24 cellular contexts compared by ENCODE assay signal in the genomic region with DNA sequence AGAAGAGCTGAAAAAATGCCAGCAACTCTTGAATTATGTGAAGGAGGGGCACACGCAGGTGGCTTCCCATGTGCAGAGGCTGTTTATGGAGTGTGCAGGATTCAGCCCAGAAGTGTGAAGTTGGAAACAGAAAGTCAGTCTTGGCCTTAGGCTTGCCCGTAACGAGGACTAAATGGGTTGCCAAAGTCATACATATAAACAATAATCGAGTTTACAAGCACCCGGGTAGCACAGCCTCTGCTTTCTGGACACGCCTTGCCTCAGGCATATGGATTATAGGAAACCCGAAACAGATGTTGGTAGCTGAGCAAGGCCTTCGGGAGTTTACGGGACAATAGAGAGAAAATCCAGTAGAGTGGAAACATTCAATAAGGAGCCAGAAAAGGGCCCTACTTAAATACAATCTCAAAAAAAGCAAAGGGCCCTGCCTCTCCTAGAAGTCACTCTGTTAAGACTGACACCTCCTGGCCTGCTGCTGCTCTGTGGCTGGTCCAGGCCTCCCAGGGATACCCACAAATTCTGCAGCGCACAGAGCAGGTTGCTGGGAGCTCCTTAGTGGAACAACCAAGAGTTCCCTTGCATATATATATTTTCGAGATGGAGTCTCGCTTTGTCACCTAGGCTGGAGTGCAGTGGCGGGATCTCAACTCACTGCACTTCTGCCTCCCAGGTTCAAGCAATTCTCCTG. TPM values are rescaled to one million over a fixed set of nuclear protein-coding genes. Genes with fewer than 3 reads are reported as not detected.
DNase-seq lines count a peak whose midpoint lies in the region; ATAC-seq, FAIRE-seq and TF ChIP-seq lines count a peak whose summit lies in the region.
"Had no signal": no experiment of that assay in that cellular context is flagged by ENCODE, and none has a peak within 500 bp of the region (broad histone marks: within the 10 kb centered on the region; RNA-seq: fewer than 3 reads in every experiment).

No MANE protein-coding gene starts in this region.

- POLR2A ChIA-PET in K562 (lab: Yijun Ruan, JAX), result interaction anchor here (0.6 to 1.2 kb wide), 4 partner anchors 9 to 453 kb away, joined by 3 to 4 read pairs (median 4); no protein-coding TSS in a partner anchor

- TF ChIP-seq RAD21 in K562 (CRISPR knock-in tag; conservative IDR thresholded peaks at IDR 0.05 in 1 of 2, IDR thresholded peaks at IDR 0.05 in 1 of 2), result no peak

- DNase-seq in NCI-H1694 treated with DMSO at 0.1 percent for 48 hours (lab: John Stamatoyannopoulos, UW) (peak; percentile 2), NCI-H1694 (lab: John Stamatoyannopoulos, UW) (no peak), LNCaP clone FGC (ENCODE audit: low read depth) (peak; percentile 42), K562 (ENCODE audit: extremely low read depth in 1 of 4, low spot score in 3 of 4) (no peak), mucosa of descending colon (no peak), GOT3 (lab: John Stamatoyannopoulos, UW) (no peak), AML-193 (lab: John Stamatoyannopoulos, UW) (no peak), left ventricle myocardium superior (no peak)
- DNase-seq: 8988T; activated CD4-positive, alpha-beta memory T cell treated with anti-CD3 and anti-CD28 coated beads for 36 hours; activated naive CD4-positive, alpha-beta T cell treated with anti-CD3 and anti-CD28 coated beads, Interleukin-2, amount 50 U/mL, for 16 hours; activated T-cell treated with anti-CD3 and anti-CD28 coated beads, Interleukin-2, amount 50 U/mL, for 4 hours; CD4-positive, alpha-beta T cell; H7; NCI-H1105 treated with DMSO at 0.1 percent for 48 hours; NK-92 treated with Interleukin-12 subunit alpha and Interleukin-12 subunit beta, amount 100 ng/mL, for 24 hours; Right ventricle myocardium superior had no signal

- no peak for TF ChIP-seq CTCF in LNCaP clone FGC (IDR thresholded peaks at IDR 0.05; ENCODE audit: control insufficient read depth, extremely low read depth, insufficient read depth)
- TF ChIP-seq CTCF in K562 (IDR thresholded peaks at IDR 0.05 in 2 of 3, conservative IDR thresholded peaks at IDR 0.05 in 1 of 3; ENCODE audit: insufficient read depth in 2 of 3, low read depth in 1 of 3, low read length in 3 of 3), result no peak
- TF ChIP-seq CTCF in mucosa of descending colon (IDR thresholded peaks at IDR 0.05), result no peak

- CTCF ChIA-PET in K562 (lab: Yijun Ruan, JAX; ENCODE audit: low intra/inter-chr PET ratio), result no interaction called here

- no peaks in the 10 kb centered on the region for H3K9me1 ChIP-seq in K562 (ENCODE audit: control insufficient read depth, insufficient read depth, low read length)

- 27% methylated on average over 13 of the region's 13 CpGs for WGBS in K562 (ENCODE audit: insufficient coverage, low coverage, missing lambda C conversion rate)

- no peak overlapping the region for H3K4me2 ChIP-seq in K562 (ENCODE audit: insufficient read depth, low read length)
- H3K4me2 ChIP-seq: neural progenitor cell had no signal

- H4K20me1 ChIP-seq in K562 (replicated peaks; ENCODE audit: control insufficient read depth, insufficient read depth, low read length), result no peaks in the 10 kb centered on the region; the same call in 1 of the 2 replicates

- ATAC-seq in K562 (peak; percentile 44; the same call in 2 of the 3 replicates), mucosa of descending colon (peak; percentile 61), left ventricle myocardium superior (no peak)
- ATAC-seq: activated T-cell treated with anti-CD3 and anti-CD28 coated beads, Interleukin-2, amount 50 U/mL, for 4 hours; stimulated activated memory B cell treated with anti-CD40 and anti-IgM and Interleukin-4, amounts not matched to agents 10 μg/mL and 1 μg/mL and 100 μg/mL, for 72 hours had no signal

- FAIRE-seq in K562 (lab: Jason Lieb, UNC), result no peak
- FAIRE-seq: endometrium, frontal cortex, GM18507 had no signal

- no peak overlapping the region for H3K9ac ChIP-seq in K562 (ENCODE audit: insufficient read depth in 1 of 2, low read depth in 2 of 2, low read length in 2 of 2)
- H3K9ac ChIP-seq: neural progenitor cell had no signal

- no peak for TF ChIP-seq EP300 in K562 (IDR thresholded peaks at IDR 0.05; ENCODE audit: low read length)

- H3K4me3 ChIP-seq in LNCaP clone FGC (ENCODE audit: low read depth, low read length) (no peak overlapping the region), K562 (no peak overlapping the region), mucosa of descending colon (no peak overlapping the region)
- H3K4me3 ChIP-seq: neural progenitor cell, thoracic aorta had no signal

- no peaks in the 10 kb centered on the region for H3K36me3 ChIP-seq in K562 (ENCODE audit: control insufficient read depth, insufficient read depth, low read length)
- H3K36me3 ChIP-seq in mucosa of descending colon (ENCODE audit: low read depth), result no peaks in the 10 kb centered on the region
- H3K36me3 ChIP-seq: neural progenitor cell, thoracic aorta had no signal

- intact Hi-C loops in K562 (cut with micrococcal nuclease), result no loop called here
- intact Hi-C loops in mucosa of descending colon (cut with DNase I, micrococcal nuclease), result no loop called here
- intact Hi-C loops in left ventricle myocardium superior (cut with micrococcal nuclease), result no loop called here

- no TSS peak for BruUV-seq in K562 (replicated peaks; lab: Mats Ljungman, UMichigan)

- H3K9me3 ChIP-seq in K562 (replicated peaks; ENCODE audit: control insufficient read depth, insufficient read depth, low read depth, low read length) (no peaks in the 10 kb centered on the region), mucosa of descending colon (no peaks in the 10 kb centered on the region)
- H3K9me3 ChIP-seq: thoracic aorta had no signal

- H3K27ac ChIP-seq in K562 (ENCODE audit: extremely low read depth, low read depth, low read length), result no peak overlapping the region
- H3K27ac ChIP-seq: neural progenitor cell, thoracic aorta, VCaP had no signal

- in situ Hi-C loops in K562 (cut with MboI), result no loop called here

- TF ChIP-seq POLR2A in K562 (conservative IDR thresholded peaks at IDR 0.05), result no peak

- H3K27me3 ChIP-seq in K562 (ENCODE audit: control insufficient read depth in 2 of 2, insufficient read depth in 2 of 2, low read length in 2 of 2), result peaks cover 16 to 37% of the 10 kb centered on the region in 2 experiments
- H3K27me3 ChIP-seq: neural progenitor cell had no signal

- H2AFZ ChIP-seq in K562 (ENCODE audit: low read depth, low read length), result no peak overlapping the region
- H2AFZ ChIP-seq: neural progenitor cell had no signal

- H3K4me1 ChIP-seq in K562 (replicated peaks in 1 of 2; ENCODE audit: control insufficient read depth in 2 of 2, insufficient read depth in 2 of 2, low read length in 2 of 2) (no peaks in the 10 kb centered on the region; a peak in 1 of 5 replicates), mucosa of descending colon (ENCODE audit: low read depth) (no peaks in the 10 kb centered on the region)
- H3K4me1 ChIP-seq: neural progenitor cell had no signal

- no peaks in the 10 kb centered on the region for H3K79me2 ChIP-seq in K562 (ENCODE audit: control insufficient read depth, insufficient read depth, low read length)

TF ChIP-seq in K562, 482 proteins besides CTCF, POLR2A, EP300 and RAD21:
- no peak for TF ChIP-seq E2F3 (CRISPR knock-in tag; IDR thresholded peaks at IDR 0.05)

RNA-seq across cellular contexts. Expression of gene SMKR1, which starts 48.5 kb away (rescaled TPM):
- 1.4 and 1.6 TPM in 2 replicates for total RNA-seq in K562 (2011; cell fraction: chromatin; rRNA removed; ENCODE audit: low replicate concordance)
- total RNA-seq in K562 (2011; cell fraction: nucleolus; rRNA removed), result 1.4 TPM in 1 of 2 replicates, not detected in the other
- 1.5 TPM in 1 of 2 replicates, not detected in the other for total RNA-seq in K562 (2011; cell fraction: nucleoplasm; rRNA removed)
- 0.37 TPM in 1 of 2 replicates, not detected in the other for total RNA-seq in K562 (2014; rRNA removed)
- total RNA-seq in K562 (2014; rRNA removed; fragmentation: Illumina TruSeq; extraction: Trizol), result 1.1 and 1.4 TPM in 2 replicates
- 0.62 and 1.7 TPM in 2 replicates for total RNA-seq in K562 (2015; rRNA removed; fragmentation: Illumina TruSeq; extraction: Trizol)
- 0.58 and 1.5 TPM in 2 replicates for total RNA-seq in K562 (2021)
- polyA plus RNA-seq in K562 (2011; rRNA removed), result 1.3 and 1.5 TPM in 2 replicates
- polyA plus RNA-seq in K562 (2011; cell fraction: cytosol; rRNA removed), result 0.13 and 0.94 TPM in 2 replicates
- polyA plus RNA-seq in K562 (2011; cell fraction: nucleus; rRNA removed), result 5.4 and 7.6 TPM in 2 replicates
- polyA plus RNA-seq in K562 (2012), result 1.9 and 2.1 TPM in 2 replicates
- polyA plus RNA-seq in K562 (2014; fragmentation: Illumina TruSeq; extraction: Trizol), result 1.4 and 1.5 TPM in 2 replicates
- polyA plus RNA-seq in K562 (2014; fragmentation: Nextera tagmentation; extraction: Ambion mirVana), result under 1 TPM; 0.59 to 0.73 TPM
- polyA plus RNA-seq in K562 (2014; rRNA removed), result 1.8 TPM in 2 replicates
- polyA minus RNA-seq in K562 (2011; rRNA and poly(A)+ RNA removed), result 1.5 TPM in 1 of 2 replicates, not detected in the other
- polyA minus RNA-seq in K562 (2011; cell fraction: cytosol; rRNA and poly(A)+ RNA removed), result not detected in 2 replicates
- polyA minus RNA-seq in K562 (2011; cell fraction: nucleus; rRNA and poly(A)+ RNA removed), result 0.78 TPM in 1 of 2 replicates, not detected in the other
- not detected for total RNA-seq in mucosa of descending colon
- not detected for total RNA-seq in left ventricle myocardium superior
- total RNA-seq: H7, Right ventricle myocardium superior, thoracic aorta had no signal

Comparison
In these comparisons a context has a peak if more than half of its experiments do, and no peak if none do; other contexts are left out.
1. DNase-seq: peak in NCI-H1694 treated with DMSO at 0.1 percent for 48 hours (single experiment) and LNCaP clone FGC (single experiment); none in NCI-H1694 (single experiment), K562 (0 of 4), mucosa of descending colon (0 of 3), GOT3 (single experiment), AML-193 (0 of 2) and left ventricle myocardium superior (single experiment).